11 cellular contexts compared by ENCODE assay signal in genomic region chr7:23012186-23012585, GRCh38. TPM values are rescaled to one million over a fixed set of nuclear protein-coding genes. Genes with fewer than 3 reads are reported as not detected.
DNase-seq lines count a peak whose midpoint lies in the region; ATAC-seq, FAIRE-seq and TF ChIP-seq lines count a peak whose summit lies in the region.
"Had no signal": no experiment of that assay in that cellular context is flagged by ENCODE, and none has a peak within 500 bp of the region (broad histone marks: within the 10 kb centered on the region; RNA-seq: fewer than 3 reads in every experiment).

No MANE protein-coding gene starts in this region.

- DNase-seq in DMS 273 (lab: John Stamatoyannopoulos, UW; ENCODE audit: unreplicated experiment), result peak; percentile 25
- DNase-seq in DMS 273 treated with DMSO at 0.1 percent for 48 hours (lab: John Stamatoyannopoulos, UW), result no peak
- DNase-seq in RPMI8226, result peak; percentile 29
- DNase-seq in fibroblast of the aortic adventitia (ENCODE audit: low read depth), result no peak
- no peak for DNase-seq in smooth muscle cell (lab: John Stamatoyannopoulos, UW; ENCODE audit: unreplicated experiment)
- DNase-seq in head of caudate nucleus, result no peak
- no peak for DNase-seq in H54 (ENCODE audit: insufficient read length, low spot score)
- DNase-seq: effector CD4-positive, alpha-beta T cell had no signal

- WGBS in smooth muscle cell (ENCODE audit: low lambda C conversion rate), result 30% methylated on average over 6 of the region's 6 CpGs

- no peak overlapping the region for H3K27ac ChIP-seq in smooth muscle cell (ENCODE audit: low read depth)
- H3K27ac ChIP-seq: 22Rv1 had no signal

- no peaks in the 10 kb centered on the region for H3K9me3 ChIP-seq in smooth muscle cell (replicated peaks; ENCODE audit: low read depth)

- no peak overlapping the region for H2AFZ ChIP-seq in smooth muscle cell (ENCODE audit: low read depth)

- H4K20me1 ChIP-seq in smooth muscle cell (ENCODE audit: low read depth), result peaks cover 50% of the 10 kb centered on the region

- H3F3A ChIP-seq in smooth muscle cell (ENCODE audit: low read depth), result no peaks in the 10 kb centered on the region

- no peaks in the 10 kb centered on the region for H3K36me3 ChIP-seq in smooth muscle cell (ENCODE audit: low read depth)

- H3K4me1 ChIP-seq in smooth muscle cell (ENCODE audit: low read depth), result peaks cover 15% of the 10 kb centered on the region

- ATAC-seq in HG02970 (IDR thresholded peaks at IDR 0.05; ENCODE audit: low FRiP score, unreplicated experiment), result no peak
- ATAC-seq: activated T-cell treated with anti-CD3 and anti-CD28 coated beads, Interleukin-2, amount 50 U/mL, for 72 hours had no signal

- FAIRE-seq in H54 (lab: Jason Lieb, UNC), result no peak

- H3K4me2 ChIP-seq in smooth muscle cell, result peak overlapping the region; percentile 97

- peak overlapping the region; percentile 53 for H3K9ac ChIP-seq in smooth muscle cell (ENCODE audit: low read depth)

- intact Hi-C loops in head of caudate nucleus (cut with DNase I), result no loop called here

- TF ChIP-seq POLR2A in H54 (IDR thresholded peaks at IDR 0.05; ENCODE audit: low read depth, low read length), result no peak

- H3K4me3 ChIP-seq in fibroblast of the aortic adventitia (ENCODE audit: low read depth, low read length) (peak overlapping the region; percentile 84), smooth muscle cell (peak overlapping the region; percentile 91)

- no peak for TF ChIP-seq CTCF in fibroblast of the aortic adventitia (IDR thresholded peaks at IDR 0.05; ENCODE audit: insufficient read depth, low read length)
- no peak for TF ChIP-seq CTCF in smooth muscle cell (IDR thresholded peaks at IDR 0.05; ENCODE audit: borderline replicate concordance, insufficient read depth, poor library complexity, severe bottlenecking)

- H3K27me3 ChIP-seq in smooth muscle cell (ENCODE audit: low read depth), result no peaks in the 10 kb centered on the region

- peaks cover 60% of the 10 kb centered on the region for H3K79me2 ChIP-seq in smooth muscle cell (ENCODE audit: low read depth)

RNA-seq across cellular contexts. Expression of gene HYCC1, which starts 1.7 kb away (rescaled TPM):
- 113 and 264 TPM in 2 replicates for total RNA-seq in fibroblast of the aortic adventitia (ENCODE audit: low replicate concordance)
- total RNA-seq in smooth muscle cell, result 66.1 and 113 TPM in 2 replicates
- 16.5 and 16.7 TPM in 2 replicates for polyA plus RNA-seq in smooth muscle cell

Comparison
In these comparisons a context has a peak if more than half of its experiments do, and no peak if none do; other contexts are left out.
1. DNase-seq: peak in DMS 273 (single experiment) and RPMI8226 (single experiment); none in DMS 273 treated with DMSO at 0.1 percent for 48 hours (single experiment), fibroblast of the aortic adventitia (single experiment), smooth muscle cell (single experiment), head of caudate nucleus (0 of 42) and H54 (single experiment).